ENCODE assay signal across 1 cellular context in the genomic region with DNA sequence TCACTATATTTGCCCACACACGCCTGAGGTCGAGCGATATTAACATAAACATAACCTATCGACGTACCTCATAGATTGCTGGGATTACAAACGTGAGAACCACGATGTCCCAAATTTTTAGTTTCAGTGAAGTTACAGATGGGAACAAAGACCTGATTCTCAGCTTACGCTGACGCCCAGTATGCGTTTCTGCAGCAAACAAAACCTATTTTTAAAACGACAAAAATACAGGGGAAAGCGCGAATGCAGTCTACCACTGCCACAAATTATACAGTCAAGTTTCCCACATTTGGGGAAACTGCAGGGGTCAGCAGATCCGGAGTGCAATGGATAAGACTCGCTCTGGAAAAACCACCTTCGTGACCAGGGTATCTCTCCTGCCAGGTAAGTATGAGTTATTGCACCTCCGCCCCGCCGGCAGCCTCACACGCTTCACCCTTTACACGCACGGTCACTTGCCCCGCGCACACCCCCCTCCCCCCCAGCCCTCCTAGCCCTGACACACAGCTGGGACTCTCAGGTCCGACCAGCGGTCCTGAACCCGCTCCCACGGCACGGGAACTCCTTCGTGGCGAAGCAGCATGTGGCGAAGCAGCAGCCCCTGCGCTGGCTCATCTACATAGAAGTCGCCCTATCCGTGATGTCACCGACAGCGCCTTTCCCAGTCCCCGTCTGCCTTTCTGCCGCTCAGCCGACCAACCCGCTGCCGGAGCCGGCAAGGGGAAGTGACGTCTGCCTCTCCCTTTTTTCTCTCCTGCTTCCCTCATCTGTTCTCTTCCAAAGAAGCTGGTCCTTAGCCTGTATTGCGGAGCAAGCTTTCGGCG.
TF ChIP-seq lines count a peak whose summit lies in the region.
"Not testable (repeated sequence)": the region's sequence is repeated elsewhere in the genome, so short reads cannot be mapped to it uniquely, and the experiment has no call there.

No MANE protein-coding gene starts in this region.

TF ChIP-seq in HepG2, 621 proteins besides CTCF, POLR2A, EP300 and RAD21 (continued from another document and continues in another):
- TF ChIP-seq ELF1 (CRISPR knock-in tag; IDR thresholded peaks at IDR 0.05) (peak; percentile 25; the same call in 1 of the 2 replicates), ZNF878 (CRISPR knock-in tag; IDR thresholded peaks at IDR 0.05) (peak; percentile 73), KLF16 (CRISPR knock-in tag; IDR thresholded peaks at IDR 0.05) (peak; percentile 78 to 93; a peak in 3 of 4 replicates), ZEB1 (IDR thresholded peaks at IDR 0.05; ENCODE audit: insufficient replicate concordance, low read depth) (peak; percentile 89), ZNF430 (CRISPR knock-in tag; IDR thresholded peaks at IDR 0.05) (peak; percentile 93), U2AF1 (optimal IDR thresholded peaks at IDR 0.05; ENCODE audit: low read depth, low read length) (peak; percentile 72), SP140L (CRISPR knock-in tag; IDR thresholded peaks at IDR 0.05; ENCODE audit: borderline replicate concordance) (peak; percentile 93; the same call in 1 of the 2 replicates), FUBP1 (CRISPR knock-in tag; IDR thresholded peaks at IDR 0.05; ENCODE audit: borderline replicate concordance) (peak; percentile 96; the same call in 1 of the 2 replicates), HOXA5 (CRISPR knock-in tag; IDR thresholded peaks at IDR 0.05) (peak; percentile 98), HES4 (CRISPR knock-in tag; IDR thresholded peaks at IDR 0.05; ENCODE audit: borderline replicate concordance) (0 out of 2 replicates have a peak, but pooled peaks have one; percentile 55), ZNF616 (CRISPR knock-in tag; IDR thresholded peaks at IDR 0.05; ENCODE audit: low read depth) (peak; percentile 82), SIX4 (CRISPR knock-in tag; IDR thresholded peaks at IDR 0.05) (peak; percentile 66; the same call in 1 of the 2 replicates), ZFP90 (CRISPR knock-in tag; IDR thresholded peaks at IDR 0.05; ENCODE audit: borderline replicate concordance) (peak; percentile 47; the same call in 1 of the 2 replicates), GMEB1 (CRISPR knock-in tag; IDR thresholded peaks at IDR 0.05; ENCODE audit: borderline replicate concordance) (peak; percentile 65; the same call in 1 of the 2 replicates), ZNF652 (CRISPR knock-in tag; IDR thresholded peaks at IDR 0.05; ENCODE audit: borderline replicate concordance, low read depth) (peak; percentile 32; the same call in 1 of the 2 replicates), ZNF263 (CRISPR knock-in tag; IDR thresholded peaks at IDR 0.05) (peak; percentile 40; the same call in 1 of the 2 replicates), ZSCAN31 (CRISPR knock-in tag; IDR thresholded peaks at IDR 0.05; ENCODE audit: low read depth) (peak; percentile 70), ZNF703 (CRISPR knock-in tag; IDR thresholded peaks at IDR 0.05; ENCODE audit: borderline replicate concordance) (peak; percentile 74; the same call in 1 of the 2 replicates), JUND (CRISPR knock-in tag; IDR thresholded peaks at IDR 0.05) (peak; percentile 62; the same call in 1 of the 2 replicates), NR1H2 (CRISPR knock-in tag; IDR thresholded peaks at IDR 0.05; ENCODE audit: borderline replicate concordance, low read depth) (peak; percentile 80; the same call in 1 of the 2 replicates), NFE2L2 (IDR thresholded peaks at IDR 0.05; ENCODE audit: low read length) (peak; percentile 40; the same call in 1 of the 2 replicates), NCOA2 (CRISPR knock-in tag; IDR thresholded peaks at IDR 0.05) (peak; percentile 86), MIER3 (CRISPR knock-in tag; IDR thresholded peaks at IDR 0.05; ENCODE audit: borderline replicate concordance) (peak; percentile 85; the same call in 1 of the 2 replicates), RXRA (CRISPR knock-in tag; IDR thresholded peaks at IDR 0.05) (peak; percentile 66), SNAPC2 (CRISPR knock-in tag; IDR thresholded peaks at IDR 0.05) (peak; percentile 100), RARA (CRISPR knock-in tag; IDR thresholded peaks at IDR 0.05) (peak; percentile 57; the same call in 1 of the 2 replicates), KLF13 (CRISPR knock-in tag; IDR thresholded peaks at IDR 0.05) (0 out of 2 replicates have a peak, but pooled peaks have one; percentile 69), ZNF749 (CRISPR knock-in tag; IDR thresholded peaks at IDR 0.05; ENCODE audit: borderline replicate concordance) (peak; percentile 81; the same call in 1 of the 2 replicates), ZHX2 (IDR thresholded peaks at IDR 0.05; ENCODE audit: low read depth) (peak; percentile 66), ZNF879 (CRISPR knock-in tag; IDR thresholded peaks at IDR 0.05) (peak; percentile 53; the same call in 1 of the 2 replicates), TCF7 (IDR thresholded peaks at IDR 0.05; ENCODE audit: low read depth) (peak; percentile 26; the same call in 1 of the 2 replicates), HMGXB3 (CRISPR knock-in tag; IDR thresholded peaks at IDR 0.05; ENCODE audit: borderline replicate concordance) (peak; percentile 88; the same call in 1 of the 2 replicates), TAF1 (CRISPR knock-in tag; IDR thresholded peaks at IDR 0.05) (peak; percentile 58; the same call in 1 of the 2 replicates), SMAD3 (CRISPR knock-in tag; IDR thresholded peaks at IDR 0.05) (peak; percentile 95)
- TF ChIP-seq, protein P1, sequence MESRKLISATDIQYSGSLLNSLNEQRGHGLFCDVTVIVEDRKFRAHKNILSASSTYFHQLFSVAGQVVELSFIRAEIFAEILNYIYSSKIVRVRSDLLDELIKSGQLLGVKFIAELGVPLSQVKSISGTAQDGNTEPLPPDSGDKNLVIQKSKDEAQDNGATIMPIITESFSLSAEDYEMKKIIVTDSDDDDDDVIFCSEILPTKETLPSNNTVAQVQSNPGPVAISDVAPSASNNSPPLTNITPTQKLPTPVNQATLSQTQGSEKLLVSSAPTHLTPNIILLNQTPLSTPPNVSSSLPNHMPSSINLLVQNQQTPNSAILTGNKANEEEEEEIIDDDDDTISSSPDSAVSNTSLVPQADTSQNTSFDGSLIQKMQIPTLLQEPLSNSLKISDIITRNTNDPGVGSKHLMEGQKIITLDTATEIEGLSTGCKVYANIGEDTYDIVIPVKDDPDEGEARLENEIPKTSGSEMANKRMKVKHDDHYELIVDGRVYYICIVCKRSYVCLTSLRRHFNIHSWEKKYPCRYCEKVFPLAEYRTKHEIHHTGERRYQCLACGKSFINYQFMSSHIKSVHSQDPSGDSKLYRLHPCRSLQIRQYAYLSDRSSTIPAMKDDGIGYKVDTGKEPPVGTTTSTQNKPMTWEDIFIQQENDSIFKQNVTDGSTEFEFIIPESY (CRISPR knock-in tag; IDR thresholded peaks at IDR 0.05), result peak; percentile 23; the same call in 1 of the 2 replicates
- TF ChIP-seq, protein P2, sequence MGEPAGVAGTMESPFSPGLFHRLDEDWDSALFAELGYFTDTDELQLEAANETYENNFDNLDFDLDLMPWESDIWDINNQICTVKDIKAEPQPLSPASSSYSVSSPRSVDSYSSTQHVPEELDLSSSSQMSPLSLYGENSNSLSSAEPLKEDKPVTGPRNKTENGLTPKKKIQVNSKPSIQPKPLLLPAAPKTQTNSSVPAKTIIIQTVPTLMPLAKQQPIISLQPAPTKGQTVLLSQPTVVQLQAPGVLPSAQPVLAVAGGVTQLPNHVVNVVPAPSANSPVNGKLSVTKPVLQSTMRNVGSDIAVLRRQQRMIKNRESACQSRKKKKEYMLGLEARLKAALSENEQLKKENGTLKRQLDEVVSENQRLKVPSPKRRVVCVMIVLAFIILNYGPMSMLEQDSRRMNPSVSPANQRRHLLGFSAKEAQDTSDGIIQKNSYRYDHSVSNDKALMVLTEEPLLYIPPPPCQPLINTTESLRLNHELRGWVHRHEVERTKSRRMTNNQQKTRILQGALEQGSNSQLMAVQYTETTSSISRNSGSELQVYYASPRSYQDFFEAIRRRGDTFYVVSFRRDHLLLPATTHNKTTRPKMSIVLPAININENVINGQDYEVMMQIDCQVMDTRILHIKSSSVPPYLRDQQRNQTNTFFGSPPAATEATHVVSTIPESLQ (CRISPR knock-in tag; conservative IDR thresholded peaks at IDR 0.05), result 0 out of 2 replicates have a peak, but pooled peaks have one; percentile 59
- TF ChIP-seq ZHX2 (CRISPR knock-in tag; IDR thresholded peaks at IDR 0.05; ENCODE audit: borderline replicate concordance), result not testable (repeated sequence)
